ENCODE assay signal across 24 cellular contexts in genomic region chr5:30039379-30039778, GRCh38.
"Had no signal": no experiment of that assay in that cellular context is flagged by ENCODE, and none has a peak within 500 bp of the region (broad histone marks: within the 10 kb centered on the region; RNA-seq: fewer than 3 reads in every experiment).

No MANE protein-coding gene starts in this region.

- H3K27me3 ChIP-seq: colonic mucosa, dorsolateral prefrontal cortex, esophagus muscularis mucosa, esophagus squamous epithelium, foreskin keratinocyte, gastrocnemius medialis, gastroesophageal sphincter, heart left ventricle, heart right ventricle, hepatocyte had no signal

- H3K27ac ChIP-seq: colonic mucosa, coronary artery, dorsolateral prefrontal cortex, epithelial cell of prostate, esophagus muscularis mucosa, esophagus squamous epithelium, foreskin keratinocyte, gastrocnemius medialis, gastroesophageal sphincter, heart left ventricle, heart right ventricle, hepatocyte had no signal

- H3K4me3 ChIP-seq: colonic mucosa, coronary artery, dorsolateral prefrontal cortex, esophagus muscularis mucosa, esophagus squamous epithelium, gastrocnemius medialis, gastroesophageal sphincter, heart left ventricle, heart right ventricle, hepatocyte had no signal

- H3K4me1 ChIP-seq: colonic mucosa, esophagus muscularis mucosa, esophagus squamous epithelium, foreskin keratinocyte, gastrocnemius medialis, gastroesophageal sphincter, heart left ventricle, heart right ventricle had no signal

- H3K36me3 ChIP-seq: colonic mucosa, esophagus muscularis mucosa, esophagus squamous epithelium, gastrocnemius medialis, gastroesophageal sphincter, heart left ventricle, heart right ventricle had no signal

- DNase-seq: colonic mucosa; cortex of kidney; dermis blood vessel endothelial cell; dorsolateral prefrontal cortex; effector CD4-positive, alpha-beta T cell; effector CD8-positive, alpha-beta T cell; effector memory CD4-positive, alpha-beta T cell; effector memory CD8-positive, alpha-beta T cell; endodermal cell; erythroblast; esophagus squamous epithelium; foreskin fibroblast; foreskin keratinocyte; foreskin melanocyte; gastrocnemius medialis; glutamatergic neuron; head of caudate nucleus; heart left ventricle; heart right ventricle had no signal

- H3K9me3 ChIP-seq: colonic mucosa, esophagus muscularis mucosa, esophagus squamous epithelium, gastrocnemius medialis, gastroesophageal sphincter, heart right ventricle had no signal
